ENCODE assay signal across 12 cellular contexts in the genomic region with DNA sequence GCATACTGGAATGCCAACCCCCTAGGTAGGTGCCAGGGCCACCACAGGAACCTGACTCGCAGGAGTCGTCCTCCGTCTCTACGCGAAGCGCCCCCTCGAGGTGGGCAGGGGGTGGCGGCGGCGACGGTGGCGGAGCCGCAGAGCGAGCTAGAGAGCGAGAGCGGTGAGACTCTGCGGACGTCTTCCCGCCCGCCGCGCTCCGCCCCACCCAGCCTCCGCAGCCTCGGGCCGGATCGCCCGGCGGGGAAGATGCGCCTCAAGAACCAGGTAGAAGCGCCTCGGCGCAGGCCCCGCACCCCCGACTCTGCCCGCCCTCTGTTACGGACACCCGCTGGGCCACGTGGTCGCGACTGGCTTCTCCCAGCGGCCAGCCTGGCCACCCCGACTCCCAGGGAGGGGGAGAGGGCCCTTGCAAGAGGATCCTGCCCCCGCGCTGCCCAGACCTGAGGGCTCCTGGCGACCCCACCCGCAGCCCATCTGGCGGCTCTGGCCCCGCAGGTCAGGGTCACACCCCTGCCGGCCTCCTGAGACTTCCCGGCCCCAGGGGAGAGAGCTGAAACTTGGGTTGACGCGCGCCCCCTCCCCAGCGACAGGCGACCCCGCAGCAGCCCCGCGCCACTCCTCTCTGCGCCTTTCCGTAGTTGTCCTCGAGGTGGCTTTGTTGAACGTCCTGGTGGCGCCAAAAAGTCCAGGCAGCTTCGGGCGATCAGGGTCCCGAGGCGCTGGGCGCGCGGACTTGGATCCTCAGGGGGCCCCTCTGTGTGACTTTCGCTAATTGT. TPM values are rescaled to one million over a fixed set of nuclear protein-coding genes. Genes with fewer than 3 reads are reported as not detected.
DNase-seq lines count a peak whose midpoint lies in the region; ATAC-seq and TF ChIP-seq lines count a peak whose summit lies in the region.
"Had no signal": no experiment of that assay in that cellular context is flagged by ENCODE, and none has a peak within 500 bp of the region (broad histone marks: within the 10 kb centered on the region; RNA-seq: fewer than 3 reads in every experiment).

No MANE protein-coding gene starts in this region.

- TF ChIP-seq EP300 in neural cell (conservative IDR thresholded peaks at IDR 0.05; ENCODE audit: poor library complexity, severe bottlenecking) = no peak

- H3K4me3 ChIP-seq in epithelial cell of esophagus (ENCODE audit: low read length) (no peak overlapping the region), neural cell (ENCODE audit: low read length) (peak overlapping the region; percentile 64)

- H3K27ac ChIP-seq in neural cell (ENCODE audit: low read length) = no peak overlapping the region
- H3K27ac ChIP-seq: WERI-Rb-1 had no signal

- H3K36me3 Mint-ChIP-seq in naive thymus-derived CD8-positive, alpha-beta T cell = peaks cover 0 to 11% (median 0%) of the 10 kb centered on the region in 3 donors

- ATAC-seq in naive thymus-derived CD8-positive, alpha-beta T cell = no peak
- ATAC-seq in HG03432 (IDR thresholded peaks at IDR 0.05; ENCODE audit: unreplicated experiment) = no peak
- no peak for ATAC-seq in HG02852 (IDR thresholded peaks at IDR 0.05; ENCODE audit: unreplicated experiment)

- H4K20me1 ChIP-seq in neural cell (ENCODE audit: insufficient read depth) = no peaks in the 10 kb centered on the region

- peaks cover 21 to 51% (median 35%) of the 10 kb centered on the region in 5 donors for H3K27me3 Mint-ChIP-seq in naive thymus-derived CD8-positive, alpha-beta T cell

- no peak overlapping the region for H3K9ac ChIP-seq in neural cell (ENCODE audit: low read length)

- POLR2A ChIA-PET in naive thymus-derived CD8-positive, alpha-beta T cell (lab: Charles Lee) = no interaction called here

- no peaks in the 10 kb centered on the region for H3F3A ChIP-seq in neural cell (ENCODE audit: insufficient read depth, low read length, poor library complexity, severe bottlenecking)

- H3K27ac Mint-ChIP-seq in naive thymus-derived CD8-positive, alpha-beta T cell = no peak overlapping the region

- TF ChIP-seq CTCF in epithelial cell of esophagus (IDR thresholded peaks at IDR 0.05; ENCODE audit: insufficient read depth, low read depth, low read length, missing control alignments) (no peak), neural cell (IDR thresholded peaks at IDR 0.05; ENCODE audit: poor library complexity, severe bottlenecking) (peak; percentile 68)

- H2AFZ ChIP-seq in neural cell (ENCODE audit: low read depth, low read length) = no peak overlapping the region

- no peaks in the 10 kb centered on the region for H3K36me3 ChIP-seq in neural cell (ENCODE audit: insufficient read depth, low read length)
- H3K36me3 ChIP-seq: WERI-Rb-1 had no signal

- H3K79me2 ChIP-seq in neural cell (replicated peaks; ENCODE audit: insufficient read depth, low read length) = no peaks in the 10 kb centered on the region

- peaks cover 56% of the 10 kb centered on the region for H3K27me3 ChIP-seq in neural cell (ENCODE audit: insufficient read depth, low read depth, low read length)

- H3K9me2 ChIP-seq in neural cell (ENCODE audit: insufficient read depth, low read length) = no peaks in the 10 kb centered on the region

- TF ChIP-seq RAD21 in neural cell (conservative IDR thresholded peaks at IDR 0.05) = peak; percentile 32

- H3K4me3 Mint-ChIP-seq in naive thymus-derived CD8-positive, alpha-beta T cell = peak overlapping the region in 1 of 10 donors; percentile 14

- DNase-seq in DMS53 (lab: John Stamatoyannopoulos, UW) = peak; percentile 93
- peak; percentile 76 for DNase-seq in NCI-H2227 (lab: John Stamatoyannopoulos, UW; ENCODE audit: unreplicated experiment)
- DNase-seq in epithelial cell of esophagus (ENCODE audit: low read depth) = peak; percentile 1
- DNase-seq in NCI-H69 (lab: John Stamatoyannopoulos, UW) = no peak
- no peak for DNase-seq in naive thymus-derived CD8-positive, alpha-beta T cell
- DNase-seq: DMS 273 treated with DMSO at 0.1 percent for 48 hours; NCI-H82; stimulated activated CD4-positive, alpha-beta T cell treated with anti-CD3 and anti-CD28 coated beads, Interleukin-4, amount 100 ng/mL, for 24 hours; WERI-Rb-1 had no signal

- no peaks in the 10 kb centered on the region for H3K9me3 Mint-ChIP-seq in naive thymus-derived CD8-positive, alpha-beta T cell

- H3K4me2 ChIP-seq in neural cell (ENCODE audit: low read length) = no peak overlapping the region

- H3K9me3 ChIP-seq in neural cell (ENCODE audit: low read length) = no peaks in the 10 kb centered on the region

- peaks cover 0 to 5% (median 2%) of the 10 kb centered on the region in 4 donors for H3K4me1 Mint-ChIP-seq in naive thymus-derived CD8-positive, alpha-beta T cell

TF ChIP-seq in neural cell, 6 proteins besides CTCF, POLR2A, EP300 and RAD21:
- peak; percentile 44 for TF ChIP-seq SMC3 (conservative IDR thresholded peaks at IDR 0.05; ENCODE audit: poor library complexity)
- no peak for TF ChIP-seq POLR2AphosphoS5 (IDR thresholded peaks at IDR 0.05)

RNA-seq across cellular contexts. Expression of a gene that starts 24.4 kb away (rescaled TPM):
- 1.2 and 1.3 TPM in 2 replicates for polyA plus RNA-seq in neural cell
- polyA minus RNA-seq in neural cell = 4.4 TPM in 2 replicates
- total RNA-seq in naive thymus-derived CD8-positive, alpha-beta T cell = under 1 TPM in 1 of 2 experiments, not detected in 1; 0.16 TPM
- under 1 TPM in 1 of 3 donors, not detected in 2; 0.25 TPM for polyA plus RNA-seq in naive thymus-derived CD8-positive, alpha-beta T cell

Comparison
In these comparisons a context has a peak if more than half of its experiments do, and no peak if none do; other contexts are left out.
1. DNase-seq: peak in DMS53 (single experiment), NCI-H2227 (single experiment) and epithelial cell of esophagus (single experiment); none in NCI-H69 (single experiment) and naive thymus-derived CD8-positive, alpha-beta T cell (0 of 10).